Comparison of ENCODE assay signal across 8 cellular contexts in genomic region chr11:118488480-118489109, GRCh38. TPM values are rescaled to one million over a fixed set of nuclear protein-coding genes. Genes with fewer than 3 reads are reported as not detected.
DNase-seq lines count a peak whose midpoint lies in the region; ATAC-seq and TF ChIP-seq lines count a peak whose summit lies in the region.

No MANE protein-coding gene starts in this region.

- peaks cover 6% of the 10 kb centered on the region for H3K4me1 Mint-ChIP-seq in T-helper 17 cell

- H3K9me3 ChIP-seq in T-helper 17 cell (ENCODE audit: control insufficient read depth, low read length, poor library complexity, severe bottlenecking), result no peaks in the 10 kb centered on the region
- no peaks in the 10 kb centered on the region for H3K9me3 ChIP-seq in right cardiac atrium (ENCODE audit: control insufficient read depth, low read length)
- H3K9me3 ChIP-seq in gastrocnemius medialis, result no peaks in the 10 kb centered on the region

- H3K27ac ChIP-seq in right cardiac atrium (ENCODE audit: low read length), result no peak overlapping the region
- H3K27ac ChIP-seq in gastrocnemius medialis, result peak overlapping the region in 1 of 4 donors; percentile 25

- H3K4me3 Mint-ChIP-seq in T-helper 17 cell, result no peak overlapping the region

- in situ Hi-C loops in gastrocnemius medialis (cut with MboI; ENCODE audit: low sequenced_read_pairs in 4 of 4), result loop anchor here in 3 of 4 donors (5.0 to 25.0 kb wide), 4 partner anchors 101 to 344 kb away; partner anchors contain the start of gene SCN2B (in 1 of the 3)

- 26% methylated on average over 7 of the region's 7 CpGs for WGBS in right cardiac atrium

- H3K27me3 Mint-ChIP-seq in T-helper 17 cell, result no peaks in the 10 kb centered on the region

- no peak for TF ChIP-seq POLR2A in gastrocnemius medialis (IDR thresholded peaks at IDR 0.05)

- H3K27ac Mint-ChIP-seq in T-helper 17 cell, result peak overlapping the region; percentile 88

- H3K27me3 ChIP-seq in right cardiac atrium (ENCODE audit: control insufficient read depth, insufficient read depth) (no peaks in the 10 kb centered on the region), gastrocnemius medialis (no peaks in the 10 kb centered on the region)

- DNase-seq in GM10266 (ENCODE audit: extremely low spot score) (peak; percentile 77), NCI-H1694 (lab: John Stamatoyannopoulos, UW) (peak; percentile 12), T-helper 17 cell (peak; percentile 61 to 72 (median 67)), amniotic epithelial cell (ENCODE audit: low read depth) (peak; percentile 75), right cardiac atrium (peak; percentile 58 to 77 (median 65)), gastrocnemius medialis (peak; percentile 27 to 43)

- no peaks in the 10 kb centered on the region for H3K4me1 ChIP-seq in right cardiac atrium (ENCODE audit: control insufficient read depth, insufficient read depth, low read length)
- peaks cover 0 to under 1% of the 10 kb centered on the region in 2 donors for H3K4me1 ChIP-seq in gastrocnemius medialis

- TF ChIP-seq CTCF in GM10266 (IDR thresholded peaks at IDR 0.05; ENCODE audit: control insufficient read depth, insufficient read depth, low read depth, missing control alignments) (peak; percentile 83), gastrocnemius medialis (IDR thresholded peaks at IDR 0.05 in 4 of 5, conservative IDR thresholded peaks at IDR 0.05 in 1 of 5) (peak; percentile 69 to 81 (median 78))

- intact Hi-C loops in right cardiac atrium (cut with DNase I) (loop anchor here in 3 of 4 donors (5.0 to 10.0 kb wide), 4 partner anchors 86 to 344 kb away; partner anchors contain the start of gene ATP5MG (in 2 of the 3)), gastrocnemius medialis (cut with DNase I; ENCODE audit: low total_unique reads) (loop anchor here (1.0 to 10.0 kb wide), 5 partner anchors 87 to 343 kb away; partner anchors contain the start of gene ATP5MG)

- no peak overlapping the region for H3K4me3 ChIP-seq in right cardiac atrium (ENCODE audit: low read length)
- H3K4me3 ChIP-seq in gastrocnemius medialis, result no peak overlapping the region

- ATAC-seq in T-helper 17 cell, result peak; percentile 78
- peak; percentile 59 to 64 for ATAC-seq in right cardiac atrium
- peak; percentile 65 to 79 for ATAC-seq in gastrocnemius medialis
- ATAC-seq in HG03378 (IDR thresholded peaks at IDR 0.05; ENCODE audit: unreplicated experiment), result no peak
- ATAC-seq in HG03442 (IDR thresholded peaks at IDR 0.05; ENCODE audit: unreplicated experiment), result no peak

- peaks cover 3% of the 10 kb centered on the region for H3K36me3 Mint-ChIP-seq in T-helper 17 cell (ENCODE audit: low read depth)

- H3K36me3 ChIP-seq in gastrocnemius medialis, result peaks cover 8 to 77% of the 10 kb centered on the region in 2 donors

RNA-seq across cellular contexts. Expression of gene TTC36, which starts 38.7 kb away (rescaled TPM):
- total RNA-seq in T-helper 17 cell (under 1 TPM in 1 of 2 donors, not detected in 1; 0.55 TPM), right cardiac atrium (under 1 TPM in 3 of 4 donors, not detected in 1; 0.31 to 0.63 (median 0.56) TPM), gastrocnemius medialis (1 to 10 TPM in 1 of 4 donors, under 1 TPM in 1, not detected in 2; 0.55 to 3.8 TPM)
- 0.61 TPM for polyA plus RNA-seq in right cardiac atrium

RNA-seq across cellular contexts. Expression of gene TMEM25, which starts 42.4 kb away (rescaled TPM):
- 1 to 10 TPM; 9.2 to 10.0 TPM for total RNA-seq in T-helper 17 cell
- total RNA-seq in right cardiac atrium, result 10 to 100 TPM; 11.6 to 16.1 (median 14.7) TPM
- polyA plus RNA-seq in right cardiac atrium, result 8.7 TPM
- total RNA-seq in gastrocnemius medialis, result 10 to 100 TPM in 2 of 4 donors, 1 to 10 TPM in 2; 2.5 to 36.6 (median 10.7) TPM

RNA-seq across cellular contexts. Expression of gene KMT2A, which starts 52.3 kb away (rescaled TPM):
- 100 to 1,000 TPM; 156 to 178 TPM for total RNA-seq in T-helper 17 cell
- 10 to 100 TPM; 26.9 to 32.7 (median 27.7) TPM for total RNA-seq in right cardiac atrium
- 9.1 TPM for polyA plus RNA-seq in right cardiac atrium
- total RNA-seq in gastrocnemius medialis, result 10 to 100 TPM; 24.3 to 55.6 (median 27.9) TPM

Comparison
In these comparisons a context has a peak if more than half of its experiments do, and no peak if none do; other contexts are left out.
1. DNase-seq: peak in every context shown above with its lines; median percentile 77 in GM10266; 75 in amniotic epithelial cell; 67 in T-helper 17 cell; 65 in right cardiac atrium; 35 in gastrocnemius medialis; 12 in NCI-H1694.
2. ATAC-seq: peak in T-helper 17 cell (single experiment), right cardiac atrium (2 of 2) and gastrocnemius medialis (2 of 2); none in HG03378 (single experiment) and HG03442 (single experiment).